In the genomic region with DNA sequence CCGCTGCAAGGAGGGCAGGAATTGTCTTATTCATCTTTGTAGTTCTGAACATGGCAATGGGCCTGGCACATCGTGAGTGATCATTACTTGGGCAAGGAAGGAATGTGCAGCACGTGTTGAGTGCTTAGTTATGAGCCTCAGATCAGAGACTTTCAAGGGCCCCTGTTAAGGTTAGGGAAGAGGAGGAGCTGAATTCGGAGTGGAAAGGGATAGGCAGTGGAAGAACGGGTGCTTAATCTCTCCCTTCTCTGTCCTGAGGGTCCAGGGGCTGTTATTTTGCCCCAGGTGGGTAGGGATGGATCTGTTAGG, we compare ENCODE assay signal across 15 cellular contexts. TPM values are rescaled to one million over a fixed set of nuclear protein-coding genes. Genes with fewer than 3 reads are reported as not detected.
A peak's percentile ranks its signal among the peaks of the same experiment; 100 is the strongest.
DNase-seq lines count a peak whose midpoint lies in the region; ATAC-seq and TF ChIP-seq lines count a peak whose summit lies in the region.
"Had no signal": no experiment of that assay in that cellular context is flagged by ENCODE, and none has a peak within 500 bp of the region (broad histone marks: within the 10 kb centered on the region; RNA-seq: fewer than 3 reads in every experiment).

No MANE protein-coding gene starts in this region.

- TF ChIP-seq CTCF in A673 (conservative IDR thresholded peaks at IDR 0.05; ENCODE audit: low read depth, low read length) (no peak), WERI-Rb-1 (IDR thresholded peaks at IDR 0.05; ENCODE audit: low read depth, low read length) (no peak), lower lobe of right lung (IDR thresholded peaks at IDR 0.05) (no peak), retinal pigment epithelial cell (conservative IDR thresholded peaks at IDR 0.05; ENCODE audit: low read depth, low read length) (no peak), BE2C (IDR thresholded peaks at IDR 0.05; ENCODE audit: low read depth, low read length) (no peak)

- H3K4me3 ChIP-seq in A673 (ENCODE audit: low read depth, low read length, poor library complexity, severe bottlenecking) (no peak overlapping the region), WERI-Rb-1 (ENCODE audit: low read depth, low read length) (peak overlapping the region; percentile 35), lower lobe of right lung (no peak overlapping the region), retinal pigment epithelial cell (ENCODE audit: low read length) (no peak overlapping the region), BE2C (ENCODE audit: low read depth, low read length) (no peak overlapping the region)
- H3K4me3 ChIP-seq: GM23338 had no signal

- BruUV-seq in A673 (replicated peaks; lab: Mats Ljungman, UMichigan), result no TSS peak

- intact Hi-C loops in A673 (cut with micrococcal nuclease; ENCODE audit: unreplicated experiment) (no loop called here), lower lobe of right lung (cut with DNase I) (no loop called here)

- CTCF ChIA-PET in A673 (lab: Charles Lee), result no interaction called here

- ATAC-seq in lower lobe of right lung, result peak; percentile 27 to 68
- ATAC-seq in GM19452 (IDR thresholded peaks at IDR 0.05; ENCODE audit: unreplicated experiment), result no peak
- ATAC-seq: GM23338 had no signal

- DNase-seq in A673 (ENCODE audit: low spot score) (peak; percentile 4), WERI-Rb-1 (no peak), lower lobe of right lung (no peak), retinal pigment epithelial cell (ENCODE audit: low read depth) (peak; percentile 54), OCI-M1 (lab: John Stamatoyannopoulos, UW) (no peak), BE2C (no peak)
- DNase-seq: ACHN; CD4-positive, alpha-beta T cell; DMS153; GF-D8; HCEC 1CT had no signal

- H3K27ac ChIP-seq in A673 (ENCODE audit: low read depth, low read length, poor library complexity, severe bottlenecking) (no peak overlapping the region), WERI-Rb-1 (peak overlapping the region; percentile 42), lower lobe of right lung (no peak overlapping the region)
- H3K27ac ChIP-seq: C4-2B, HL-60 had no signal

- H3K36me3 ChIP-seq in A673 (ENCODE audit: insufficient read depth, low read length, poor library complexity, severe bottlenecking) (no peaks in the 10 kb centered on the region), WERI-Rb-1 (peaks cover 37% of the 10 kb centered on the region), lower lobe of right lung (peaks cover 42% of the 10 kb centered on the region), BE2C (no peaks in the 10 kb centered on the region)

- H3K4me1 ChIP-seq in A673 (ENCODE audit: insufficient read depth, low read length, poor library complexity, severe bottlenecking) (peaks cover 17% of the 10 kb centered on the region), lower lobe of right lung (no peaks in the 10 kb centered on the region), BE2C (no peaks in the 10 kb centered on the region; the same call in 1 of the 2 replicates)

- H3K27me3 ChIP-seq in A673 (replicated peaks; ENCODE audit: insufficient read depth, low read depth, low read length, poor library complexity) (no peaks in the 10 kb centered on the region), WERI-Rb-1 (ENCODE audit: insufficient read depth, low read depth, severe bottlenecking) (no peaks in the 10 kb centered on the region), lower lobe of right lung (ENCODE audit: low read depth) (no peaks in the 10 kb centered on the region), BE2C (no peaks in the 10 kb centered on the region)

- POLR2A ChIA-PET in A673 (lab: Charles Lee; ENCODE audit: low non-redundant PET), result no interaction called here

- H3K9me3 ChIP-seq in A673 (ENCODE audit: low read depth, low read length, poor library complexity, severe bottlenecking) (no peaks in the 10 kb centered on the region), WERI-Rb-1 (ENCODE audit: severe bottlenecking) (no peaks in the 10 kb centered on the region), lower lobe of right lung (no peaks in the 10 kb centered on the region), BE2C (no peaks in the 10 kb centered on the region)

RNA-seq across cellular contexts. Expression of a gene that starts 59.5 kb away (rescaled TPM):
- 100 and 105 TPM in 2 replicates for total RNA-seq in A673 (2021)
- total RNA-seq in lower lobe of right lung, result 55.2 TPM
- 72.6 TPM for polyA plus RNA-seq in BE2C (2012; ENCODE audit: insufficient read depth, insufficient read length, low read depth)

Comparison
In these comparisons a context has a peak if more than half of its experiments do, and no peak if none do; other contexts are left out.
1. DNase-seq: peak in A673 (single experiment) and retinal pigment epithelial cell (single experiment); none in WERI-Rb-1 (single experiment), lower lobe of right lung (single experiment), OCI-M1 (single experiment) and BE2C (single experiment).